In the genomic region with DNA sequence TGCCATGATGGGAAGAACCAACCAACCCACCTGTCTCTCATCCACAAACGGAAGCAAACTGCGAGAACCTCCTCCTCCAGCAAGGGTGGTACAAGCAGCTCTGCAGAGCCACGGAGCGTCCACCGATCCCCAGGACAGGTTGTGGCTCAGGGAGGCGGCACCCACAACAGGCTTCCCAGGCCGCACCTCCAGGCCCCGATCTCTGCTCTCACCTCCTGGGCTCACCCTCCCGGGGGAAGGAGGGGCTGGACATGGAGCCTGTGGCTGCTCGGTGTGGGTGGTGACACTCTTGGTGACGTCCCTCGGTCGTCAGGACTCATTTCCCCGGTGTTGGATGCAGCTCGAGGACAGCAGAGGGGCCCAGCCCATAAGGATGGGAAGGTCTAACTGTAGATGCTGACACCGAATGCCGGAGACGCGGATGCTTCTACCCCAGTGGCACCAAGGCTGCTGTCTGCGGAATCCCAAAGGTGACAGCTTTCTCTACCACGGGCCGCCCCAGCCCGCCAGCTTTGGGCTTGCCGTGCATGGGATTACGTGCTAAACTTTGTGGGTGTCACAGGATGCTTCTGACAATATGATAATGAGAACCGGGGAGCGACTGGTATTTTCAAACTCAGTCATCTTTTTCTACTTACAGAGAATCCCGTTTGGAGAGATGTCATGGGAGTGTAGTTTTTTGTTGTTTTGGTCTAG, we compare ENCODE assay signal across 21 cellular contexts.
"Had no signal": no experiment of that assay in that cellular context is flagged by ENCODE, and none has a peak within 500 bp of the region (broad histone marks: within the 10 kb centered on the region; RNA-seq: fewer than 3 reads in every experiment).

No MANE protein-coding gene starts in this region.

- H3K27ac ChIP-seq: colonic mucosa, esophagus squamous epithelium, lower lobe of right lung, right lobe of liver, suprapubic skin, transverse colon, vagina had no signal

- DNase-seq: colonic mucosa; effector memory CD4-positive, alpha-beta T cell; erythroblast; esophagus squamous epithelium; foreskin melanocyte; left ventricle myocardium superior; lower lobe of right lung; naive thymus-derived CD8-positive, alpha-beta T cell; nephron progenitor cell; right lobe of liver; stimulated activated CD4-positive, alpha-beta T cell treated with anti-CD3 and anti-CD28 coated beads, Interleukin-12 subunit alpha, Interleukin-12 subunit beta, amount 100 ng/mL, for 4 hours; stimulated activated CD4-positive, alpha-beta T cell treated with anti-CD3 and anti-CD28 coated beads, Interleukin-1b, Interleukin-23, amount 100 ng/mL, for 48 hours; stimulated activated CD4-positive, alpha-beta T cell treated with anti-CD3 and anti-CD28 coated beads, Interleukin-4, amount 100 ng/mL, for 1 hour; stimulated activated CD8-positive, alpha-beta memory T cell treated with anti-CD3 and anti-CD28 coated beads, Interleukin-4, amount 100 ng/mL, for 48 hours; stimulated activated naive CD4-positive, alpha-beta T cell; stimulated activated naive CD8-positive, alpha-beta T cell treated with anti-CD3 and anti-CD28 coated beads, Interleukin-15, amount 100 ng/mL, for 72 hours; transverse colon had no signal

- H3K27ac Mint-ChIP-seq: dendritic cell treated with granulocyte-macrophage colony-stimulating factor and Interleukin-4, amounts not matched to agents 40 ng/mL and 50 ng/mL, for 4 days; nephron progenitor cell; stimulated activated naive CD8-positive, alpha-beta T cell treated with anti-CD3 and anti-CD28 coated beads, Interleukin-15, amount 100 ng/mL, for 72 hours had no signal

- H3K4me3 ChIP-seq: colonic mucosa, esophagus squamous epithelium, lower lobe of right lung, right lobe of liver, smooth muscle cell, suprapubic skin, transverse colon, vagina had no signal

- H3K4me1 ChIP-seq: colonic mucosa had no signal

- H3K27me3 ChIP-seq: colonic mucosa, right lobe of liver, suprapubic skin, vagina had no signal

- H3K4me3 Mint-ChIP-seq: dendritic cell treated with granulocyte-macrophage colony-stimulating factor and Interleukin-4, amounts not matched to agents 40 ng/mL and 50 ng/mL, for 4 days; nephron progenitor cell; stimulated activated naive CD8-positive, alpha-beta T cell treated with anti-CD3 and anti-CD28 coated beads, Interleukin-15, amount 100 ng/mL, for 72 hours had no signal

- ATAC-seq: left ventricle myocardium superior; lower lobe of right lung; naive thymus-derived CD8-positive, alpha-beta T cell; stimulated activated naive CD8-positive, alpha-beta T cell treated with anti-CD3 and anti-CD28 coated beads, Interleukin-15, amount 100 ng/mL, for 72 hours had no signal

- H3K9me3 ChIP-seq: colonic mucosa, suprapubic skin, vagina had no signal

- H3K36me3 ChIP-seq: colonic mucosa, right lobe of liver, suprapubic skin, transverse colon had no signal

- H3K4me2 ChIP-seq: smooth muscle cell had no signal
